8 cellular contexts compared by ENCODE assay signal in the genomic region with DNA sequence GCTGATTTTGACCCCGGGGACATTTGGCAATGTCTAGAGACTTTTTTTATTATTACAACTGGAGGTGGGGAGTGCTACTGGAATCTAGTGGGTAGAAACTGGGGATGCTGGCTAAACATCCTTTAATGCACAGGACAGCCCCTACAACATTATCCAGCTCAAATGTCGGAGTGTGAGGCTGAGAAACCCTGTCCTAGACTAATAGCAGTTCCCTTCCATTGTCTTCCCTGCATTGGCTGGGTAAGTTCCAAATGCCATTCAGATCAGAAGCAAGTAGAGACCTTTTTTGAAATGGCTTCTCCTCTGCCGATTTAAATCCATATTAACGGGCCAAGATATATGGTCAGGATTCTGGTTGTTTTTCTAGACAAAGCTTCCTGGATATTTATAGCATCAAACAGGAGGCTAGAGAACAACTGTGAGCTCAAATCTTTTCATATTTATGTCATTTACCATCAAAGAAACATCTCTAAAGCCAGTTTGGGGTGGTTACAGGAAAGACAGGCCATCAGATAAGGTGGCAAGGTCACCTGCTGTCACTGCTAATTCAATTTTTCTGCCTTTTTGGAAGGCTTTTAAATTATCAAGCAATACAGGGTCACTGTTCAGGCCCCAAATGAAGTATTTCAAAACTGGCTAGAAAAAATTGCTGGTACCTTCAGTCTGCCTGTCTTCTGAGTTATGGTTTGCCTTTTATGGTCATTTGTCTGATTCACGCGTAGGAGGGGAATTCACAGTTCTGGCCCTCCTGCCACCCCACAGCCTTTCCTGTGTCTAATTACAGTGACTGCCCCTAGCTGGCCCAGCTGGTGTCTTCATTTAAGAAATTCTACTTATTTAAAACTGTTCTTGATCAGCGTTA. TPM values are rescaled to one million over a fixed set of nuclear protein-coding genes. Genes with fewer than 3 reads are reported as not detected.
DNase-seq lines count a peak whose midpoint lies in the region; ATAC-seq and TF ChIP-seq lines count a peak whose summit lies in the region.

No MANE protein-coding gene starts in this region.

- peak; percentile 2 for TF ChIP-seq CTCF in fibroblast of pulmonary artery (IDR thresholded peaks at IDR 0.05; ENCODE audit: low read length, missing control alignments)

- ATAC-seq in GM21381 (IDR thresholded peaks at IDR 0.05; ENCODE audit: unreplicated experiment): peak; percentile 96

- no peaks in the 10 kb centered on the region for H3K27me3 Mint-ChIP-seq in activated CD4-positive, alpha-beta memory T cell treated with anti-CD3 and anti-CD28 coated beads for 36 hours

- CTCF ChIA-PET in activated CD4-positive, alpha-beta memory T cell treated with anti-CD3 and anti-CD28 coated beads for 36 hours (lab: Charles Lee): interaction anchor here (0.6 to 3.8 kb wide), 9 partner anchors 13 to 191 kb away, joined by 3 to 30 read pairs (median 3); no protein-coding TSS in a partner anchor

- POLR2A ChIA-PET in activated CD4-positive, alpha-beta memory T cell treated with anti-CD3 and anti-CD28 coated beads for 36 hours (lab: Charles Lee): interaction anchor here (1.2 to 1.6 kb wide), 2 partner anchors 21 to 22 kb away, joined by 4 to 6 read pairs; no protein-coding TSS in a partner anchor

- intact Hi-C loops in activated CD4-positive, alpha-beta memory T cell treated with anti-CD3 and anti-CD28 coated beads for 36 hours (cut with micrococcal nuclease): loop anchor here (1.0 to 2.0 kb wide), 2 partner anchors 14 to 95 kb away; partner anchors contain the start of gene HSPA2

- DNase-seq in ELR (ENCODE audit: low read depth) (peak; percentile 68), HK-2 (ENCODE audit: unreplicated experiment) (peak; percentile 63), fibroblast of pulmonary artery (ENCODE audit: low read depth) (peak; percentile 87), medulla oblongata (ENCODE audit: extremely low spot score) (no peak), DMS153 (lab: John Stamatoyannopoulos, UW) (no peak)
- peak; percentile 71 for DNase-seq in activated CD4-positive, alpha-beta memory T cell treated with anti-CD3 and anti-CD28 coated beads for 36 hours
- DNase-seq in stimulated activated CD4-positive, alpha-beta T cell treated with anti-CD3 and anti-CD28 coated beads, Interleukin-15, amount 100 ng/mL, for 24 hours: peak; percentile 48

- H3K4me3 Mint-ChIP-seq in activated CD4-positive, alpha-beta memory T cell treated with anti-CD3 and anti-CD28 coated beads for 36 hours: no peak overlapping the region

- peak overlapping the region; percentile 92 for H3K27ac Mint-ChIP-seq in activated CD4-positive, alpha-beta memory T cell treated with anti-CD3 and anti-CD28 coated beads for 36 hours

- peaks cover 35% of the 10 kb centered on the region for H3K4me1 Mint-ChIP-seq in activated CD4-positive, alpha-beta memory T cell treated with anti-CD3 and anti-CD28 coated beads for 36 hours (ENCODE audit: low read depth)

- H3K36me3 Mint-ChIP-seq in activated CD4-positive, alpha-beta memory T cell treated with anti-CD3 and anti-CD28 coated beads for 36 hours: peaks cover 56% of the 10 kb centered on the region

- no peak overlapping the region for H3K4me3 ChIP-seq in fibroblast of pulmonary artery (replicated peaks; ENCODE audit: low read depth, low read length)

- no peaks in the 10 kb centered on the region for H3K9me3 Mint-ChIP-seq in activated CD4-positive, alpha-beta memory T cell treated with anti-CD3 and anti-CD28 coated beads for 36 hours

RNA-seq across cellular contexts. Expression of gene AKAP5, which starts 20.1 kb away (rescaled TPM):
- 1 to 10 TPM in 1 of 2 experiments, under 1 TPM in 1; 0.74 to 1.1 TPM for total RNA-seq in activated CD4-positive, alpha-beta memory T cell treated with anti-CD3 and anti-CD28 coated beads for 36 hours

RNA-seq across cellular contexts. Expression of gene MTHFD1, which starts 57.1 kb away (rescaled TPM):
- 100 to 1,000 TPM; 212 to 221 TPM for total RNA-seq in activated CD4-positive, alpha-beta memory T cell treated with anti-CD3 and anti-CD28 coated beads for 36 hours

RNA-seq across cellular contexts. Expression of gene ZBTB25, which starts 58.4 kb away (rescaled TPM):
- total RNA-seq in activated CD4-positive, alpha-beta memory T cell treated with anti-CD3 and anti-CD28 coated beads for 36 hours: 10 to 100 TPM; 24.2 to 27.5 TPM

RNA-seq across cellular contexts. Expression of gene ZBTB1, which starts 59.4 kb away (rescaled TPM):
- total RNA-seq in activated CD4-positive, alpha-beta memory T cell treated with anti-CD3 and anti-CD28 coated beads for 36 hours: 10 to 100 TPM; 29.8 to 31.8 TPM

Comparison
In these comparisons a context has a peak if more than half of its experiments do, and no peak if none do; other contexts are left out.
1. DNase-seq: peak in ELR (single experiment), HK-2 (single experiment), activated CD4-positive, alpha-beta memory T cell treated with anti-CD3 and anti-CD28 coated beads for 36 hours (single experiment), fibroblast of pulmonary artery (single experiment) and stimulated activated CD4-positive, alpha-beta T cell treated with anti-CD3 and anti-CD28 coated beads, Interleukin-15, amount 100 ng/mL, for 24 hours (single experiment); none in medulla oblongata (single experiment) and DMS153 (single experiment).